ENCODE assay signal across 2 cellular contexts in genomic region chr2:160736148-160736547, GRCh38.
TF ChIP-seq lines count a peak whose summit lies in the region.

No MANE protein-coding gene starts in this region.

TF ChIP-seq in HEK293, 187 proteins besides CTCF, POLR2A, EP300 and RAD21:
- TF ChIP-seq, protein P1, sequence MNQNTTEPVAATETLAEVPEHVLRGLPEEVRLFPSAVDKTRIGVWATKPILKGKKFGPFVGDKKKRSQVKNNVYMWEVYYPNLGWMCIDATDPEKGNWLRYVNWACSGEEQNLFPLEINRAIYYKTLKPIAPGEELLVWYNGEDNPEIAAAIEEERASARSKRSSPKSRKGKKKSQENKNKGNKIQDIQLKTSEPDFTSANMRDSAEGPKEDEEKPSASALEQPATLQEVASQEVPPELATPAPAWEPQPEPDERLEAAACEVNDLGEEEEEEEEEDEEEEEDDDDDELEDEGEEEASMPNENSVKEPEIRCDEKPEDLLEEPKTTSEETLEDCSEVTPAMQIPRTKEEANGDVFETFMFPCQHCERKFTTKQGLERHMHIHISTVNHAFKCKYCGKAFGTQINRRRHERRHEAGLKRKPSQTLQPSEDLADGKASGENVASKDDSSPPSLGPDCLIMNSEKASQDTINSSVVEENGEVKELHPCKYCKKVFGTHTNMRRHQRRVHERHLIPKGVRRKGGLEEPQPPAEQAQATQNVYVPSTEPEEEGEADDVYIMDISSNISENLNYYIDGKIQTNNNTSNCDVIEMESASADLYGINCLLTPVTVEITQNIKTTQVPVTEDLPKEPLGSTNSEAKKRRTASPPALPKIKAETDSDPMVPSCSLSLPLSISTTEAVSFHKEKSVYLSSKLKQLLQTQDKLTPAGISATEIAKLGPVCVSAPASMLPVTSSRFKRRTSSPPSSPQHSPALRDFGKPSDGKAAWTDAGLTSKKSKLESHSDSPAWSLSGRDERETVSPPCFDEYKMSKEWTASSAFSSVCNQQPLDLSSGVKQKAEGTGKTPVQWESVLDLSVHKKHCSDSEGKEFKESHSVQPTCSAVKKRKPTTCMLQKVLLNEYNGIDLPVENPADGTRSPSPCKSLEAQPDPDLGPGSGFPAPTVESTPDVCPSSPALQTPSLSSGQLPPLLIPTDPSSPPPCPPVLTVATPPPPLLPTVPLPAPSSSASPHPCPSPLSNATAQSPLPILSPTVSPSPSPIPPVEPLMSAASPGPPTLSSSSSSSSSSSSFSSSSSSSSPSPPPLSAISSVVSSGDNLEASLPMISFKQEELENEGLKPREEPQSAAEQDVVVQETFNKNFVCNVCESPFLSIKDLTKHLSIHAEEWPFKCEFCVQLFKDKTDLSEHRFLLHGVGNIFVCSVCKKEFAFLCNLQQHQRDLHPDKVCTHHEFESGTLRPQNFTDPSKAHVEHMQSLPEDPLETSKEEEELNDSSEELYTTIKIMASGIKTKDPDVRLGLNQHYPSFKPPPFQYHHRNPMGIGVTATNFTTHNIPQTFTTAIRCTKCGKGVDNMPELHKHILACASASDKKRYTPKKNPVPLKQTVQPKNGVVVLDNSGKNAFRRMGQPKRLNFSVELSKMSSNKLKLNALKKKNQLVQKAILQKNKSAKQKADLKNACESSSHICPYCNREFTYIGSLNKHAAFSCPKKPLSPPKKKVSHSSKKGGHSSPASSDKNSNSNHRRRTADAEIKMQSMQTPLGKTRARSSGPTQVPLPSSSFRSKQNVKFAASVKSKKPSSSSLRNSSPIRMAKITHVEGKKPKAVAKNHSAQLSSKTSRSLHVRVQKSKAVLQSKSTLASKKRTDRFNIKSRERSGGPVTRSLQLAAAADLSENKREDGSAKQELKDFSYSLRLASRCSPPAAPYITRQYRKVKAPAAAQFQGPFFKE (tag by site-specific recombination; IDR thresholded peaks at IDR 0.05; ENCODE audit: borderline replicate concordance): no peak
- TF ChIP-seq ZIC2 (tag by site-specific recombination; IDR thresholded peaks at IDR 0.05) (peak; percentile 52; the same call in 1 of the 2 replicates), ZNF280C (tag by site-specific recombination; IDR thresholded peaks at IDR 0.05) (no peak), GLIS1 (tag by site-specific recombination; IDR thresholded peaks at IDR 0.05) (peak; percentile 57), ZNF214 (tag by site-specific recombination; IDR thresholded peaks at IDR 0.05; ENCODE audit: borderline replicate concordance) (no peak), ZNF639 (tag by site-specific recombination; IDR thresholded peaks at IDR 0.05) (no peak)

TF ChIP-seq in endothelial cell of umbilical vein, 7 proteins besides CTCF, POLR2A, EP300 and RAD21:
- TF ChIP-seq MYC (IDR thresholded peaks at IDR 0.05; ENCODE audit: low read depth, low read length) (no peak), GATA2 (IDR thresholded peaks at IDR 0.05; ENCODE audit: insufficient read depth, insufficient read length, low read depth, low read length) (no peak), EZH2 (IDR thresholded peaks at IDR 0.05; ENCODE audit: borderline replicate concordance, low read depth, low read length, severe bottlenecking) (no peak), FOS (IDR thresholded peaks at IDR 0.05; ENCODE audit: borderline replicate concordance, insufficient read depth, low read length) (no peak), JUN (IDR thresholded peaks at IDR 0.05; ENCODE audit: borderline replicate concordance, insufficient read depth, insufficient read length, low read depth) (no peak), MAX (IDR thresholded peaks at IDR 0.05; ENCODE audit: insufficient read depth, insufficient read length) (no peak), POLR2AphosphoS5 (IDR thresholded peaks at IDR 0.05; ENCODE audit: insufficient read depth, low read depth, low read length) (no peak)
